In the genomic region with DNA sequence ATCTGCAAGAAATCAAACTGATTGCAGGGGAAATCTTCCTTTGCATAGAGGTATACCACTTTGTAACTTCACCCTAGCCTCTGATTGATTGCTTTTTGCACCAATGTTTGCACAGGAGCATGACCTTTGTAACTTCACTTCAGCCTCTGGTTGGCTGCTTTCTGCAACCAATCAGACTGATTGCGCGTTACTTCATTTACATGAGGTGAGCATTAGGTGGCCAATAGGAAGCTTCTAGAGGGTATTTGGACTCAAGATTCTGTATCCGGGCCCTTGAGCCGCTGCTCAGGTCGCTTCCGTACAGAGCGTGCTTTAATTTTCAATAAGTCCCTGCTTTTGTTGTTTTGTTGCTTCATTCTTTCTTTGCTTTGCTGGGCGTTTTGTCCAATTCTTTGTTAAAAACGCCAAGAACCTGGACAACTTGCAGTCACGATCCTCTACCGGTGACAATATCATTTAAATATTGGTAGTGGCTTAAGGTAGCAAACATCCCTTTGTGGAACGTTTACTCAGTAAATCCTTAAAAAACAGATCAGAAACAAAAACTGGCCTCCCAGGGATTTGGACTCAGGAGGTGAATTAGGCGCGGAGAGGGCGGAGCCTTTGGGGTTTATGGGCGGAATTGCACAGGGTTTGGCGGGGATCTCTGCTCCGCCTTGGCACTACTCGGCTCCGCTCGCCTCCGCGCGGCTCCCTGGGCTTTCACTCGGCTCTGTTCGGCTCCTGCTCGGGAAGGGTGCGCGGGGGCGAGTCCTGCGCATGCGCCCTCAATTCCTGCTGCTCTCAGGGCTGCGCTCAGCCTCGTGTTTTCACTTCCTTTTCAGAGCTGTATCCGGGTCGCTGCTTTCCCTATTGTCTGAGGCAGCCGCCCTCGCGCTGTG, we compare ENCODE assay signal across 8 cellular contexts. TPM values are rescaled to one million over a fixed set of nuclear protein-coding genes. Genes with fewer than 3 reads are reported as not detected.
A peak's percentile ranks its signal among the peaks of the same experiment; 100 is the strongest.
DNase-seq lines count a peak whose midpoint lies in the region; ATAC-seq and TF ChIP-seq lines count a peak whose summit lies in the region.

A gene with protein sequence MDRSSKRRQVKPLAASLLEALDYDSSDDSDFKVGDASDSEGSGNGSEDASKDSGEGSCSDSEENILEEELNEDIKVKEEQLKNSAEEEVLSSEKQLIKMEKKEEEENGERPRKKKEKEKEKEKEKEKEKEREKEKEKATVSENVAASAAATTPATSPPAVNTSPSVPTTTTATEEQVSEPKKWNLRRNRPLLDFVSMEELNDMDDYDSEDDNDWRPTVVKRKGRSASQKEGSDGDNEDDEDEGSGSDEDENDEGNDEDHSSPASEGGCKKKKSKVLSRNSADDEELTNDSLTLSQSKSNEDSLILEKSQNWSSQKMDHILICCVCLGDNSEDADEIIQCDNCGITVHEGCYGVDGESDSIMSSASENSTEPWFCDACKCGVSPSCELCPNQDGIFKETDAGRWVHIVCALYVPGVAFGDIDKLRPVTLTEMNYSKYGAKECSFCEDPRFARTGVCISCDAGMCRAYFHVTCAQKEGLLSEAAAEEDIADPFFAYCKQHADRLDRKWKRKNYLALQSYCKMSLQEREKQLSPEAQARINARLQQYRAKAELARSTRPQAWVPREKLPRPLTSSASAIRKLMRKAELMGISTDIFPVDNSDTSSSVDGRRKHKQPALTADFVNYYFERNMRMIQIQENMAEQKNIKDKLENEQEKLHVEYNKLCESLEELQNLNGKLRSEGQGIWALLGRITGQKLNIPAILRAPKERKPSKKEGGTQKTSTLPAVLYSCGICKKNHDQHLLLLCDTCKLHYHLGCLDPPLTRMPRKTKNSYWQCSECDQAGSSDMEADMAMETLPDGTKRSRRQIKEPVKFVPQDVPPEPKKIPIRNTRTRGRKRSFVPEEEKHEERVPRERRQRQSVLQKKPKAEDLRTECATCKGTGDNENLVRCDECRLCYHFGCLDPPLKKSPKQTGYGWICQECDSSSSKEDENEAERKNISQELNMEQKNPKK (plus strand): TSS at position 812 of the 881 bp plus-strand sequence. CDS start 452 bp downstream, outside the sequence.

- H3K79me2 ChIP-seq in parathyroid adenoma = peaks cover 4% of the 10 kb centered on the region

- peak within 1 kb of the TSS; percentile 81 for H2AFZ ChIP-seq in parathyroid adenoma

- H3K4me1 ChIP-seq in adipocyte (ENCODE audit: control insufficient read depth, insufficient read depth, low read length) (peaks cover 9% of the 10 kb centered on the region), cardiac muscle cell (ENCODE audit: low read depth) (peaks cover 6% of the 10 kb centered on the region), parathyroid adenoma (peaks cover 2% of the 10 kb centered on the region), tibial nerve (peaks cover 0 to 29% (median 8%) of the 10 kb centered on the region in 4 donors)

- no peaks in the 10 kb centered on the region for H3K27me3 ChIP-seq in adipocyte (replicated peaks; ENCODE audit: control insufficient read depth, insufficient read depth, low read length)
- no peaks in the 10 kb centered on the region for H3K27me3 ChIP-seq in cardiac muscle cell
- no peaks in the 10 kb centered on the region for H3K27me3 ChIP-seq in parathyroid adenoma (ENCODE audit: control insufficient read depth, insufficient read depth, low read length)
- no peaks in the 10 kb centered on the region for H3K27me3 ChIP-seq in tibial nerve

- TF ChIP-seq CTCF in GM12875 (IDR thresholded peaks at IDR 0.05; ENCODE audit: borderline replicate concordance, insufficient read depth, low read depth, low read length) = no peak
- no peak for TF ChIP-seq CTCF in cardiac muscle cell (IDR thresholded peaks at IDR 0.05; ENCODE audit: low read depth, low read length)
- no peak for TF ChIP-seq CTCF in parathyroid adenoma (IDR thresholded peaks at IDR 0.05)
- no peak for TF ChIP-seq CTCF in tibial nerve (IDR thresholded peaks at IDR 0.05)

- TF ChIP-seq POLR2A in tibial nerve (IDR thresholded peaks at IDR 0.05) = peak; percentile 40 to 69

- peak; percentile 67 to 86 for TF ChIP-seq EP300 in tibial nerve (IDR thresholded peaks at IDR 0.05)

- peak within 1 kb of the TSS; percentile 87 for H3K27ac ChIP-seq in cardiac muscle cell
- H3K27ac ChIP-seq in parathyroid adenoma = peak within 1 kb of the TSS; percentile 21
- peak within 1 kb of the TSS; percentile 30 to 90 (median 82) for H3K27ac ChIP-seq in tibial nerve

- peak; percentile 95 for ATAC-seq in HG02798 (IDR thresholded peaks at IDR 0.05; ENCODE audit: poor library complexity, unreplicated experiment)

- peak; percentile 97 for DNase-seq in NCI-H1436 (lab: John Stamatoyannopoulos, UW)
- peak; percentile 93 for DNase-seq in T follicular helper cell (ENCODE audit: low read depth)
- DNase-seq in adipocyte (ENCODE audit: low read depth) = peak; percentile 99
- peak; percentile 97 to 99 for DNase-seq in cardiac muscle cell (ENCODE audit: low read depth in 1 of 2, low spot score in 1 of 2)
- peak; percentile 86 to 88 for DNase-seq in tibial nerve (ENCODE audit: low spot score in 2 of 2)

- H3K4me2 ChIP-seq in parathyroid adenoma (ENCODE audit: low read length) = peak within 1 kb of the TSS; percentile 81

- H3K36me3 ChIP-seq in adipocyte (ENCODE audit: control insufficient read depth, insufficient read depth, low read length, severe bottlenecking) = peaks cover 14% of the 10 kb centered on the region
- H3K36me3 ChIP-seq in cardiac muscle cell = no peaks in the 10 kb centered on the region
- H3K36me3 ChIP-seq in parathyroid adenoma (ENCODE audit: control insufficient read depth, insufficient read depth, low read length) = no peaks in the 10 kb centered on the region
- no peaks in the 10 kb centered on the region for H3K36me3 ChIP-seq in tibial nerve

- peak within 1 kb of the TSS; percentile 90 for H3K9ac ChIP-seq in adipocyte (ENCODE audit: low read length)
- peak within 1 kb of the TSS; percentile 2 for H3K9ac ChIP-seq in parathyroid adenoma

- WGBS in tibial nerve, 2 donors = 17% methylated on average over 39 of the region's 39 CpGs

- H3K4me3 ChIP-seq in GM12875 (ENCODE audit: low read depth, low read length) = peak within 1 kb of the TSS; percentile 66
- H3K4me3 ChIP-seq in adipocyte (ENCODE audit: low read length) = peak within 1 kb of the TSS; percentile 91
- peak within 1 kb of the TSS; percentile 79 for H3K4me3 ChIP-seq in cardiac muscle cell
- peak within 1 kb of the TSS; percentile 60 for H3K4me3 ChIP-seq in parathyroid adenoma (ENCODE audit: low read depth, low read length)
- peak within 1 kb of the TSS; percentile 59 to 93 (median 79) for H3K4me3 ChIP-seq in tibial nerve

- H3K9me3 ChIP-seq in adipocyte (ENCODE audit: control insufficient read depth, low read length) = no peaks in the 10 kb centered on the region
- no peaks in the 10 kb centered on the region for H3K9me3 ChIP-seq in cardiac muscle cell (ENCODE audit: low read depth)
- no peaks in the 10 kb centered on the region for H3K9me3 ChIP-seq in parathyroid adenoma (ENCODE audit: control insufficient read depth, low read length)
- no peaks in the 10 kb centered on the region for H3K9me3 ChIP-seq in tibial nerve

RNA-seq across cellular contexts. Expression of the gene that starts here (rescaled TPM):
- total RNA-seq in cardiac muscle cell (24.6 and 31.2 TPM in 2 replicates), tibial nerve (10 to 100 TPM; 48.9 to 54.8 (median 51.5) TPM)
- polyA plus RNA-seq in cardiac muscle cell = 28.6 and 35.5 TPM in 2 replicates

Comparison
In these comparisons a context has a peak if more than half of its experiments do, and no peak if none do; other contexts are left out.
1. Peak in every context shown above with its lines: DNase-seq, ATAC-seq, H3K4me3 ChIP-seq and H3K27ac ChIP-seq.
2. H3K27ac ChIP-seq: peak in every context shown above with its lines; median percentile 87 in cardiac muscle cell; 82 in tibial nerve; 21 in parathyroid adenoma.